18 cellular contexts compared by ENCODE assay signal in the genomic region with DNA sequence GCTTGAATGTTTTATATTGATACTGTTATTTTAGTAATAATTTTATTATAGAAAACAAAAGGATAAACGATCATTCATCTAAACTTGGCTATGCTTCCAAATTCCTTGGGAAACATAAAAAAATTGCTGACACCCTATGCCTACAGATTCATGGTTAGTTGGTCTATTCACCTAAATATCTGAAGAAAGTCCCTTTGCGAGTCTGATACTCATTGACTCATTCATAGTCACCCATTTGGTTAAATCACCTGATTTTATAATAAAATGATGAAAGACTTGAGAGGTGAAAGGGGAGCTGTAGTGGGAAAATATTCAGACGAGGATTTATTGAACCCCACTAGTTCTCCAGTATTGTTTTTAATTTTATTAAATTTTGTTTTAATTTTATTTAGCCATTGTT.
A peak's percentile ranks its signal among the peaks of the same experiment; 100 is the strongest.
DNase-seq lines count a peak whose midpoint lies in the region; ATAC-seq, FAIRE-seq and TF ChIP-seq lines count a peak whose summit lies in the region.
"Had no signal": no experiment of that assay in that cellular context is flagged by ENCODE, and none has a peak within 500 bp of the region (broad histone marks: within the 10 kb centered on the region; RNA-seq: fewer than 3 reads in every experiment).

No MANE protein-coding gene starts in this region.

- no peaks in the 10 kb centered on the region for H3F3A ChIP-seq in neural progenitor cell (ENCODE audit: low read depth)

- ATAC-seq in RWPE2 (ENCODE audit: low read depth), result peak; percentile 59; the same call in 2 of the 3 replicates
- peak; percentile 78 for ATAC-seq in foreskin keratinocyte
- ATAC-seq: GM23338 had no signal

- no peaks in the 10 kb centered on the region for H3K4me1 Mint-ChIP-seq in neural progenitor cell

- H3K36me3 Mint-ChIP-seq in neural progenitor cell, result peaks cover 5% of the 10 kb centered on the region

- no peak overlapping the region for H3K4me3 Mint-ChIP-seq in neural progenitor cell
- H3K4me3 Mint-ChIP-seq: CD4-positive, alpha-beta memory T cell; GM23338; HFFc6 had no signal

- H3K27me3 ChIP-seq in RWPE2 (ENCODE audit: insufficient read depth, poor library complexity, severe bottlenecking), result no peaks in the 10 kb centered on the region
- H3K27me3 ChIP-seq in foreskin keratinocyte, result no peaks in the 10 kb centered on the region
- no peaks in the 10 kb centered on the region for H3K27me3 ChIP-seq in neural progenitor cell
- H3K27me3 ChIP-seq in H7 (ENCODE audit: control insufficient read depth, insufficient read depth, low read length), result no peaks in the 10 kb centered on the region

- peaks cover 20% of the 10 kb centered on the region for H3K79me2 ChIP-seq in neural progenitor cell (ENCODE audit: low read depth)

- no peak overlapping the region for H2AFZ ChIP-seq in neural progenitor cell (replicated peaks)
- H2AFZ ChIP-seq: GM23338 had no signal

- H3K9me3 ChIP-seq in RWPE2 (ENCODE audit: severe bottlenecking) (no peaks in the 10 kb centered on the region), neural progenitor cell (ENCODE audit: low read depth) (peaks cover 4% of the 10 kb centered on the region)
- H3K9me3 ChIP-seq: HAP-1 had no signal

- H3K4me3 ChIP-seq in RWPE2 (ENCODE audit: severe bottlenecking), result no peak overlapping the region
- no peak overlapping the region for H3K4me3 ChIP-seq in neural progenitor cell
- no peak overlapping the region for H3K4me3 ChIP-seq in H7 (ENCODE audit: insufficient read depth, low read depth, low read length)
- H3K4me3 ChIP-seq: GM23338, HAP-1 had no signal

- FAIRE-seq in GM19239 (lab: Jason Lieb, UNC), result peak; percentile 37
- FAIRE-seq: G401.6, GM12892 had no signal

- H3K4me1 ChIP-seq in RWPE2 (ENCODE audit: insufficient read depth, poor library complexity, severe bottlenecking) (peaks cover 15% of the 10 kb centered on the region), foreskin keratinocyte (peaks cover 6% of the 10 kb centered on the region), neural progenitor cell (peaks cover 7% of the 10 kb centered on the region)

- H3K9ac ChIP-seq in neural progenitor cell, result no peak overlapping the region

- TF ChIP-seq CTCF in RWPE2 (IDR thresholded peaks at IDR 0.05; ENCODE audit: poor library complexity, severe bottlenecking), result no peak
- no peak for TF ChIP-seq CTCF in foreskin keratinocyte (conservative IDR thresholded peaks at IDR 0.05)
- no peak for TF ChIP-seq CTCF in neural progenitor cell (IDR thresholded peaks at IDR 0.05)

- H3K4me2 ChIP-seq in neural progenitor cell, result no peak overlapping the region
- H3K4me2 ChIP-seq: GM23338 had no signal

- no peak overlapping the region for H3K27ac ChIP-seq in RWPE2 (ENCODE audit: poor library complexity, severe bottlenecking)
- H3K27ac ChIP-seq in foreskin keratinocyte, result peak overlapping the region; percentile 70
- no peak overlapping the region for H3K27ac ChIP-seq in neural progenitor cell

- no peaks in the 10 kb centered on the region for H3K27me3 Mint-ChIP-seq in neural progenitor cell (ENCODE audit: insufficient read depth, low read depth)
- H3K27me3 Mint-ChIP-seq: CD4-positive, alpha-beta memory T cell had no signal

- no peak overlapping the region for H3K27ac Mint-ChIP-seq in neural progenitor cell
- H3K27ac Mint-ChIP-seq: HFFc6 had no signal

- no peaks in the 10 kb centered on the region for H3K36me3 ChIP-seq in RWPE2 (ENCODE audit: low read depth)
- H3K36me3 ChIP-seq in neural progenitor cell, result no peaks in the 10 kb centered on the region
- no peaks in the 10 kb centered on the region; the same call in 1 of the 2 replicates for H3K36me3 ChIP-seq in H7 (replicated peaks; ENCODE audit: control insufficient read depth, insufficient read depth, low read length)
- H3K36me3 ChIP-seq: HAP-1 had no signal

- DNase-seq in ELR (ENCODE audit: low read depth), result peak; percentile 10
- DNase-seq in GM19239 (ENCODE audit: insufficient read length, low spot score), result no peak
- DNase-seq in RWPE2 (ENCODE audit: low spot score), result no peak
- peak; percentile 33 to 72 for DNase-seq in foreskin keratinocyte
- no peak for DNase-seq in neural progenitor cell (ENCODE audit: low spot score)
- no peak for DNase-seq in NCI-H1694 treated with DMSO at 0.1 percent for 48 hours (lab: John Stamatoyannopoulos, UW)
- no peak for DNase-seq in H7
- DNase-seq: C1 segment of cervical spinal cord; Calu3; CD4-positive, alpha-beta memory T cell; COR-L47; DMS53; DMS79 treated with DMSO at 0.1 percent for 48 hours; HFFc6 had no signal

- H4K20me1 ChIP-seq in neural progenitor cell (ENCODE audit: low read depth), result peaks cover 7% of the 10 kb centered on the region

- no peaks in the 10 kb centered on the region for H3K9me3 Mint-ChIP-seq in neural progenitor cell
- H3K9me3 Mint-ChIP-seq: HFFc6 had no signal

Comparison
In these comparisons a context has a peak if more than half of its experiments do, and no peak if none do; other contexts are left out.
1. DNase-seq: peak in ELR (single experiment) and foreskin keratinocyte (2 of 2); none in GM19239 (single experiment), RWPE2 (single experiment), neural progenitor cell (single experiment), NCI-H1694 treated with DMSO at 0.1 percent for 48 hours (single experiment) and H7 (single experiment).